Comparison of ENCODE assay signal across 1 cellular context in genomic region chr17:15999141-15999973, GRCh38.
TF ChIP-seq lines count a peak whose summit lies in the region.

Gene TTC19, plus strand, starts transcription at chr17:15999824. Its CDS starts 25 bp downstream, at chr17:15999849.
Gene ZSWIM7, minus strand, starts transcription at chr17:15999704. Its CDS starts 110 bp downstream, at chr17:15999594.

TF ChIP-seq in K562, 482 proteins besides CTCF, POLR2A, EP300 and RAD21 (continued from another document and continues in another):
- TF ChIP-seq SFPQ (IDR thresholded peaks at IDR 0.05; ENCODE audit: low read depth, low read length) (no peak), FIP1L1 (IDR thresholded peaks at IDR 0.05; ENCODE audit: low read depth, low read length, poor library complexity, severe bottlenecking) (peak; percentile 90), ZNF282 (CRISPR knock-in tag; IDR thresholded peaks at IDR 0.05) (no peak), NR3C1 (CRISPR knock-in tag; IDR thresholded peaks at IDR 0.05) (peak; percentile 56; the same call in 1 of the 2 replicates), NFATC3 (IDR thresholded peaks at IDR 0.05) (no peak), CREB5 (CRISPR knock-in tag; IDR thresholded peaks at IDR 0.05) (no peak), PHF8 (IDR thresholded peaks at IDR 0.05; ENCODE audit: borderline replicate concordance, low read length) (peak; percentile 77; the same call in 1 of the 2 replicates), MNT (conservative IDR thresholded peaks at IDR 0.05) (peak; percentile 83 to 94), CBFB (CRISPR knock-in tag; IDR thresholded peaks at IDR 0.05) (no peak), L3MBTL2 (IDR thresholded peaks at IDR 0.05) (peak; percentile 93), PCBP1 (IDR thresholded peaks at IDR 0.05; ENCODE audit: low read depth, low read length, poor library complexity, severe bottlenecking) (no peak), DEAF1 (CRISPR knock-in tag; IDR thresholded peaks at IDR 0.05) (no peak), ZZZ3 (IDR thresholded peaks at IDR 0.05) (no peak), POLR3A (IDR thresholded peaks at IDR 0.05; ENCODE audit: borderline replicate concordance, extremely low read depth, insufficient read depth, insufficient read length) (no peak), FOXO4 (CRISPR knock-in tag; IDR thresholded peaks at IDR 0.05) (no peak), NR2C1 (IDR thresholded peaks at IDR 0.05) (no peak), NR2C1 (tag; IDR thresholded peaks at IDR 0.05) (no peak), UBTF (IDR thresholded peaks at IDR 0.05; ENCODE audit: borderline replicate concordance in 1 of 2, low read depth in 2 of 2, low read length in 2 of 2) (peak in 1 of 2 experiments; percentile 87; a peak in 2 of 4 replicates), SIX5 (IDR thresholded peaks at IDR 0.05; ENCODE audit: borderline replicate concordance in 1 of 2, insufficient read depth in 1 of 2, low read depth in 1 of 2, low read length in 2 of 2) (no peak), ZNF764 (CRISPR knock-in tag; IDR thresholded peaks at IDR 0.05; ENCODE audit: low read depth) (no peak), ZBTB34 (CRISPR knock-in tag; IDR thresholded peaks at IDR 0.05) (no peak), BRF1 (IDR thresholded peaks at IDR 0.05; ENCODE audit: borderline replicate concordance, extremely low read depth, insufficient read length) (no peak), ZEB2 (IDR thresholded peaks at IDR 0.05) (peak; percentile 82), ERF (CRISPR knock-in tag; IDR thresholded peaks at IDR 0.05) (peak; percentile 68; the same call in 1 of the 2 replicates), DACH1 (IDR thresholded peaks at IDR 0.05; ENCODE audit: partially characterized antibody) (peak; percentile 88), LCOR (CRISPR knock-in tag; IDR thresholded peaks at IDR 0.05) (0 out of 2 replicates have a peak, but pooled peaks have one; percentile 47), ETV5 (CRISPR knock-in tag; IDR thresholded peaks at IDR 0.05; ENCODE audit: low read depth) (peak; percentile 64), AFF4 (CRISPR knock-in tag; IDR thresholded peaks at IDR 0.05) (peak; percentile 76), GTF2E2 (tag; IDR thresholded peaks at IDR 0.05) (no peak), ZNF316 (IDR thresholded peaks at IDR 0.05) (no peak), RBM25 (IDR thresholded peaks at IDR 0.05; ENCODE audit: low read depth, low read length, severe bottlenecking) (peak; percentile 67), IFI16 (CRISPR knock-in tag; IDR thresholded peaks at IDR 0.05) (no peak), ZNF830 (CRISPR knock-in tag; IDR thresholded peaks at IDR 0.05) (no peak), NCOA1 (IDR thresholded peaks at IDR 0.05; ENCODE audit: low read depth) (peak; percentile 34; the same call in 1 of the 2 replicates), TOE1 (IDR thresholded peaks at IDR 0.05; ENCODE audit: borderline replicate concordance) (no peak), TOE1 (CRISPR knock-in tag; IDR thresholded peaks at IDR 0.05; ENCODE audit: borderline replicate concordance, low read depth) (0 out of 2 replicates have a peak, but pooled peaks have one; percentile 55), SMAD3 (CRISPR knock-in tag; conservative IDR thresholded peaks at IDR 0.05) (no peak), PATZ1 (CRISPR knock-in tag; IDR thresholded peaks at IDR 0.05; ENCODE audit: borderline replicate concordance) (no peak), ZNF695 (CRISPR knock-in tag; IDR thresholded peaks at IDR 0.05) (no peak), ATF4 (CRISPR knock-in tag; IDR thresholded peaks at IDR 0.05) (no peak), SPI1 (IDR thresholded peaks at IDR 0.05; ENCODE audit: borderline replicate concordance, low read depth, low read length) (no peak), ZNF232 (CRISPR knock-in tag; IDR thresholded peaks at IDR 0.05) (0 out of 2 replicates have a peak, but pooled peaks have one; percentile 26), EGR1 (conservative IDR thresholded peaks at IDR 0.05) (peak; percentile 66), MAFK (IDR thresholded peaks at IDR 0.05; ENCODE audit: low read length) (no peak), NFIC (IDR thresholded peaks at IDR 0.05) (peak; percentile 47; the same call in 1 of the 2 replicates), SMARCA5 (IDR thresholded peaks at IDR 0.05) (no peak), U2AF2 (optimal IDR thresholded peaks at IDR 0.05; ENCODE audit: low read depth, low read length) (no peak)
